ENCODE assay signal across 1 cellular context in the genomic region with DNA sequence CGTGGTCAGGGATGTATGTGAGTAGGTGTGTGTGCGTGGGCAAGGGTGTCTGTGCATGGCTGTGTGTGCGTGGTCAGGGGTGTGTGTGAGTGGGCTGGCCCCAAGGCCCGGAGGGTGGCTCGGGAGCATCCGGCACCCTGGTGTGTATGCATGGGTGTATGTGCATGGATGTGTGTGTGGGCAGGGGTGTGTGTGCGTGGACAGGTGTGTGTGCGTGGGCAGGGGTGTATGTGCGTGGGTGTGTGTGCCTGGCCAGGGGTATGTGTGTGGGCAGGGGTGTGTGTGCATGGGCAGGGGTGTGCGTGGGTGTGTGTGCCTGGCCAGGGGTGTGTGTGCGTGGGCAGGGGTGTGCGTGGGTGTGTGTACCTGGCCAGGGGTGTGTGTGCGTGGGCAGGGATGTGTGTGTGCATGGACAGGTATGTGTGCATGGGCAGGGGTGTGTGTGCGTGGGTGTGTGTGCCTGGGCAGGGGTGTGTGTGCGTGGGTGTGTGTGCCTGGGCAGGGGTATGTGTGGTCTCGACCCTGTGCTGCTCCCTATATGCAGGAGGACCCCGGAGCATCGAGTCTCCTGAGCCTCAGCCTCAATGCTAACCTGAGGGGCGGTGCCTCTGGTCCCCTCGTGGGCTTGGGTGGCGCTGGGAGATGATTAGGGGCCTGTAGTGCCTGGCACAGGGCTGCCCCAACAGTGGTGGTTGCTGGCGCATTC.
TF ChIP-seq lines count a peak whose summit lies in the region.

No MANE protein-coding gene starts in this region.

TF ChIP-seq in GM23338, 12 proteins besides CTCF, POLR2A, EP300 and RAD21 (continued from another document):
- TF ChIP-seq, protein P1, sequence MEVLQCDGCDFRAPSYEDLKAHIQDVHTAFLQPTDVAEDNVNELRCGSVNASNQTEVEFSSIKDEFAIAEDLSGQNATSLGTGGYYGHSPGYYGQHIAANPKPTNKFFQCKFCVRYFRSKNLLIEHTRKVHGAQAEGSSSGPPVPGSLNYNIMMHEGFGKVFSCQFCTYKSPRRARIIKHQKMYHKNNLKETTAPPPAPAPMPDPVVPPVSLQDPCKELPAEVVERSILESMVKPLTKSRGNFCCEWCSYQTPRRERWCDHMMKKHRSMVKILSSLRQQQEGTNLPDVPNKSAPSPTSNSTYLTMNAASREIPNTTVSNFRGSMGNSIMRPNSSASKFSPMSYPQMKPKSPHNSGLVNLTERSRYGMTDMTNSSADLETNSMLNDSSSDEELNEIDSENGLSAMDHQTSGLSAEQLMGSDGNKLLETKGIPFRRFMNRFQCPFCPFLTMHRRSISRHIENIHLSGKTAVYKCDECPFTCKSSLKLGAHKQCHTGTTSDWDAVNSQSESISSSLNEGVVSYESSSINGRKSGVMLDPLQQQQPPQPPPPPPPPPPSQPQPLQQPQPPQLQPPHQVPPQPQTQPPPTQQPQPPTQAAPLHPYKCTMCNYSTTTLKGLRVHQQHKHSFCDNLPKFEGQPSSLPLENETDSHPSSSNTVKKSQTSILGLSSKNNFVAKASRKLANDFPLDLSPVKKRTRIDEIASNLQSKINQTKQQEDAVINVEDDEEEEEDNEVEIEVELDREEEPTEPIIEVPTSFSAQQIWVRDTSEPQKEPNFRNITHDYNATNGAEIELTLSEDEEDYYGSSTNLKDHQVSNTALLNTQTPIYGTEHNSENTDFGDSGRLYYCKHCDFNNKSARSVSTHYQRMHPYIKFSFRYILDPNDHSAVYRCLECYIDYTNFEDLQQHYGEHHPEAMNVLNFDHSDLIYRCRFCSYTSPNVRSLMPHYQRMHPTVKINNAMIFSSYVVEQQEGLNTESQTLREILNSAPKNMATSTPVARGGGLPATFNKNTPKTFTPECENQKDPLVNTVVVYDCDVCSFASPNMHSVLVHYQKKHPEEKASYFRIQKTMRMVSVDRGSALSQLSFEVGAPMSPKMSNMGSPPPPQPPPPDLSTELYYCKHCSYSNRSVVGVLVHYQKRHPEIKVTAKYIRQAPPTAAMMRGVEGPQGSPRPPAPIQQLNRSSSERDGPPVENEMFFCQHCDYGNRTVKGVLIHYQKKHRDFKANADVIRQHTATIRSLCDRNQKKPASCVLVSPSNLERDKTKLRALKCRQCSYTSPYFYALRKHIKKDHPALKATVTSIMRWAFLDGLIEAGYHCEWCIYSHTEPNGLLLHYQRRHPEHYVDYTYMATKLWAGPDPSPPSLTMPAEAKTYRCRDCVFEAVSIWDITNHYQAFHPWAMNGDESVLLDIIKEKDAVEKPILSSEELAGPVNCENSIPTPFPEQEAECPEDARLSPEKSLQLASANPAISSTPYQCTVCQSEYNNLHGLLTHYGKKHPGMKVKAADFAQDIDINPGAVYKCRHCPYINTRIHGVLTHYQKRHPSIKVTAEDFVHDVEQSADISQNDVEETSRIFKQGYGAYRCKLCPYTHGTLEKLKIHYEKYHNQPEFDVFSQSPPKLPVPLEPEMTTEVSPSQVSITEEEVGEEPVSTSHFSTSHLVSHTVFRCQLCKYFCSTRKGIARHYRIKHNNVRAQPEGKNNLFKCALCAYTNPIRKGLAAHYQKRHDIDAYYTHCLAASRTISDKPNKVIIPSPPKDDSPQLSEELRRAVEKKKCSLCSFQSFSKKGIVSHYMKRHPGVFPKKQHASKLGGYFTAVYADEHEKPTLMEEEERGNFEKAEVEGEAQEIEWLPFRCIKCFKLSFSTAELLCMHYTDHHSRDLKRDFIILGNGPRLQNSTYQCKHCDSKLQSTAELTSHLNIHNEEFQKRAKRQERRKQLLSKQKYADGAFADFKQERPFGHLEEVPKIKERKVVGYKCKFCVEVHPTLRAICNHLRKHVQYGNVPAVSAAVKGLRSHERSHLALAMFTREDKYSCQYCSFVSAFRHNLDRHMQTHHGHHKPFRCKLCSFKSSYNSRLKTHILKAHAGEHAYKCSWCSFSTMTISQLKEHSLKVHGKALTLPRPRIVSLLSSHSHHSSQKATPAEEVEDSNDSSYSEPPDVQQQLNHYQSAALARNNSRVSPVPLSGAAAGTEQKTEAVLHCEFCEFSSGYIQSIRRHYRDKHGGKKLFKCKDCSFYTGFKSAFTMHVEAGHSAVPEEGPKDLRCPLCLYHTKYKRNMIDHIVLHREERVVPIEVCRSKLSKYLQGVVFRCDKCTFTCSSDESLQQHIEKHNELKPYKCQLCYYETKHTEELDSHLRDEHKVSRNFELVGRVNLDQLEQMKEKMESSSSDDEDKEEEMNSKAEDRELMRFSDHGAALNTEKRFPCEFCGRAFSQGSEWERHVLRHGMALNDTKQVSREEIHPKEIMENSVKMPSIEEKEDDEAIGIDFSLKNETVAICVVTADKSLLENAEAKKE (CRISPR knock-in tag; IDR thresholded peaks at IDR 0.05), result no peak
- TF ChIP-seq ZNF114 (CRISPR knock-in tag; IDR thresholded peaks at IDR 0.05) (no peak), NANOG (IDR thresholded peaks at IDR 0.05; ENCODE audit: borderline replicate concordance) (no peak), POLR2AphosphoS5 (IDR thresholded peaks at IDR 0.05; ENCODE audit: low read depth) (no peak), JUNB (IDR thresholded peaks at IDR 0.05; ENCODE audit: unreplicated experiment) (no peak), EZH2 (IDR thresholded peaks at IDR 0.05; ENCODE audit: low read depth, unreplicated experiment) (no peak)
- TF ChIP-seq, protein P2, sequence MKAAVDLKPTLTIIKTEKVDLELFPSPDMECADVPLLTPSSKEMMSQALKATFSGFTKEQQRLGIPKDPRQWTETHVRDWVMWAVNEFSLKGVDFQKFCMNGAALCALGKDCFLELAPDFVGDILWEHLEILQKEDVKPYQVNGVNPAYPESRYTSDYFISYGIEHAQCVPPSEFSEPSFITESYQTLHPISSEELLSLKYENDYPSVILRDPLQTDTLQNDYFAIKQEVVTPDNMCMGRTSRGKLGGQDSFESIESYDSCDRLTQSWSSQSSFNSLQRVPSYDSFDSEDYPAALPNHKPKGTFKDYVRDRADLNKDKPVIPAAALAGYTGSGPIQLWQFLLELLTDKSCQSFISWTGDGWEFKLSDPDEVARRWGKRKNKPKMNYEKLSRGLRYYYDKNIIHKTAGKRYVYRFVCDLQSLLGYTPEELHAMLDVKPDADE (IDR thresholded peaks at IDR 0.05), result no peak
